In the genomic region with DNA sequence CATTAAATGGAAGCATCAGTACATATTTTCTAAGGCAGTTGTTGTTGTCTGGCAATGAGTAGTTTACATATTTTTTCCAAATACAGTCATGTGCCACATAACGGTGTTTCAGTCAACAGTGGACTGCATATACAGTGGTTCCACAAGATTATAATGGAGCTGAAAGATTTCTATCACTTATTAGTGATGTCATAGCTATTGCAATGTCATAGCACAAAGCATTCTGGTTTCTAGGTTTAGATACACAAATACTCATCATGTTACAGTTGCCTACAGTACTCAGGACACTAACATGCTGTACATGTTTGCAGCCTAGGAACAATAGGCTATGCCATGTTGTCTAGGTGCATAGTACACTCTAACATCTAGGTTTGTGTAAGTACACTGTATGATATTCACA, we compare ENCODE assay signal across 32 cellular contexts.
"Had no signal": no experiment of that assay in that cellular context is flagged by ENCODE, and none has a peak within 500 bp of the region (broad histone marks: within the 10 kb centered on the region; RNA-seq: fewer than 3 reads in every experiment).

No MANE protein-coding gene starts in this region.

- H3K4me3 ChIP-seq: MG63 had no signal

- H3K9me3 ChIP-seq: MG63 had no signal

- H3K36me3 ChIP-seq: MG63 had no signal

- H3K27me3 ChIP-seq: MG63 had no signal

- DNase-seq: Karpas-422, Kasumi-1, MG63, MM.1S, MV-4-11, NCI-H1048, NCI-H1092, NCI-H1092 treated with DMSO at 0.1 percent for 48 hours, NCI-H1105, NCI-H1105 treated with DMSO at 0.1 percent for 48 hours, NCI-H1417, NCI-H1417 treated with DMSO at 0.1 percent for 48 hours, NCI-H1436, NCI-H1436 treated with DMSO at 0.1 percent for 48 hours, NCI-H146, NCI-H1694, NCI-H1694 treated with DMSO at 0.1 percent for 48 hours, NCI-H187, NCI-H187 treated with DMSO at 0.1 percent for 48 hours, NCI-H1930, NCI-H2029, NCI-H2029 treated with DMSO at 0.1 percent for 48 hours, NCI-H2081, NCI-H2081 treated with DMSO at 0.1 percent for 48 hours, NCI-H2107, NCI-H2227 treated with DMSO at 0.1 percent for 48 hours, NCI-H226, NCI-H345, NCI-H446, NCI-H446 treated with DMSO at 0.1 percent for 48 hours, NCI-H510A, NCI-H510A treated with DMSO at 0.1 percent for 48 hours had no signal
